1 cellular context compared by ENCODE assay signal in the genomic region with DNA sequence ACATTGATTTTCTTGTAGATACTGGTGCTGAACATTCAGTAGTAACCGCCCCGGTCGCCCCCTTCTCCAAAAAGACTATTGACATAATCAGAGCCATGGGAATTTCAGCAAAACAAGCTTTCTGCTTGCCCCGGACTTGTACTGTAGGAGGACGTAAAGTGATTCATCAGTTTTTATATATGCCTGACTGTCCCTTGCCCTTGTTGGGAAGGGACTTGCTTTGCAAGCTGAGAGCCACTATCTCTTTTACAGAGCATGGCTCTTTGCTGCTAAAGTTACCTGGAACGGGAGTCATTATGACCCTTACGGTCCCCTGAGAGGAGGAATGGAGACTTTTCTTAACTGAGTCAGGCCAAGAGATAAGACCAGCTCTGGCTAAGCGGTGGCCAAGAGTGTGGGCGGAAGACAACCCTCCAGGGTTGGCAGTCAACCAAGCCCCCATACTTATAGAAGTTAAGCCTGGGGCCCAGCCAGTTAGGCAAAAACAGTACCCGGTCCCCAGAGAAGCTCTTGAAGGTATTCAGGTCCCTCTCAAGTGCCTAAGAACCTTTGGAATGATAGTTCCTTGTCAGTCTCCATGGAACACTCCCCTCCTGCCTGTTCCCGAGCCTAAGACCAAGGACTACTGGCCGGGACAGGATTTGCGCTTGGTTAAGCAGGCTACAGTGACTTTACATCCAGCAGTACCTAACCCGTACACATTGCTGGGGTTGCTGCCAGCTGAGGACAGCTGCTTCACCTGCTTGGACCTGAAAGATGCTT. TPM values are rescaled to one million over a fixed set of nuclear protein-coding genes. Genes with fewer than 3 reads are reported as not detected.
"Had no signal": no experiment of that assay in that cellular context is flagged by ENCODE, and none has a peak within 500 bp of the region (broad histone marks: within the 10 kb centered on the region; RNA-seq: fewer than 3 reads in every experiment).

No MANE protein-coding gene starts in this region.

RNA-seq across cellular contexts. Expression of a gene that starts 8.1 kb away (rescaled TPM):
- total RNA-seq: activated CD4-positive, alpha-beta T cell treated with anti-CD3 and anti-CD28 coated beads, Interleukin-2, amount 10 ng/mL, durations not matched to agents 24 days and 14 days had no signal
